ENCODE assay signal across 23 cellular contexts in the genomic region with DNA sequence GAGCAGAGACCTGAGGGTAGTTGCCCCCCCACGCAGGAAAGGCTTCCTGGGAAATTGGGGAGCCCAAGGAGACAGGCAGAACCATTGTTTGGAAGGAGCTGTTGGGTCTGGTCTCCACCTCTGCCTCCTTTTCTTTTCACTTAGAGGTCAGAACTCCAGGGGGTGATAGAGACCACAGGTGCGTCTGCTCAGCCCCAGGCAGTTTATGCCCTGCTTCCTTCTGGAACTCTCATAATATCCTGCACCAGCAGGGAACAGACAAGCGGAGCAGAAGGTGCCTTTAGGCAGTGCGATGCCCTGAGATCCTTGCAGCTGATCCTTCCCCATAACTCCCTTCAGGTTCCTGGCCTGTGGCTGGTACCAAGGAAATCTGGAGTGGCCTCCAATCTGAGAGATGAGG.
DNase-seq lines count a peak whose midpoint lies in the region; TF ChIP-seq lines count a peak whose summit lies in the region.
"Had no signal": no experiment of that assay in that cellular context is flagged by ENCODE, and none has a peak within 500 bp of the region (broad histone marks: within the 10 kb centered on the region; RNA-seq: fewer than 3 reads in every experiment).

No MANE protein-coding gene starts in this region.

- no peak overlapping the region for H3K27ac ChIP-seq in endodermal cell (ENCODE audit: low read depth, low read length)
- H3K27ac ChIP-seq: 22Rv1; BLaER1 treated with 17β-estradiol and CSF1 and Interleukin-3, amounts not matched to agents 10 nM and 100 nM; heart left ventricle; psoas muscle; transverse colon had no signal

- H3K4me1 ChIP-seq in endodermal cell (ENCODE audit: control insufficient read depth, insufficient read depth, low read length): no peaks in the 10 kb centered on the region
- H3K4me1 ChIP-seq: heart left ventricle, psoas muscle, transverse colon had no signal

- no peaks in the 10 kb centered on the region for H3K36me3 ChIP-seq in endodermal cell (ENCODE audit: control insufficient read depth, insufficient read depth, low read length)
- H3K36me3 ChIP-seq: BLaER1 treated with 17β-estradiol and CSF1 and Interleukin-3, amounts not matched to agents 10 nM and 100 nM; heart left ventricle; transverse colon had no signal

- TF ChIP-seq CTCF in endodermal cell (conservative IDR thresholded peaks at IDR 0.05): peak; percentile 55

- H3K9me3 Mint-ChIP-seq in endodermal cell: no peaks in the 10 kb centered on the region
- no peaks in the 10 kb centered on the region for H3K9me3 Mint-ChIP-seq in T-helper 2 cell treated with Interferon-gamma antibody and Interleukin-4, amounts not matched to agents 5 μg/mL and 100 μg/mL, for 36 hours
- H3K9me3 Mint-ChIP-seq: activated CD8-positive, alpha-beta T cell treated with anti-CD3 and anti-CD28 coated beads for 36 hours; activated naive CD4-positive, alpha-beta T cell treated with anti-CD3 and anti-CD28 coated beads for 36 hours; central memory CD8-positive, alpha-beta T cell had no signal

- H3K27ac Mint-ChIP-seq in endodermal cell: no peak overlapping the region
- no peak overlapping the region for H3K27ac Mint-ChIP-seq in T-helper 2 cell treated with Interferon-gamma antibody and Interleukin-4, amounts not matched to agents 5 μg/mL and 100 μg/mL, for 36 hours
- H3K27ac Mint-ChIP-seq: activated CD8-positive, alpha-beta T cell treated with anti-CD3 and anti-CD28 coated beads for 36 hours; activated naive CD4-positive, alpha-beta T cell treated with anti-CD3 and anti-CD28 coated beads for 36 hours; dendritic cell treated with granulocyte-macrophage colony-stimulating factor and Interleukin-4, amounts not matched to agents 40 ng/mL and 50 ng/mL, for 4 days had no signal

- no peak overlapping the region for H3K9ac ChIP-seq in endodermal cell (ENCODE audit: extremely low read depth, low read length, poor library complexity, severe bottlenecking)
- H3K9ac ChIP-seq: BLaER1 treated with 17β-estradiol and CSF1 and Interleukin-3, amounts not matched to agents 10 nM and 100 nM had no signal

- no peak overlapping the region for H3K4me3 ChIP-seq in endodermal cell (ENCODE audit: low read length)
- H3K4me3 ChIP-seq: BLaER1 treated with 17β-estradiol and CSF1 and Interleukin-3, amounts not matched to agents 10 nM and 100 nM; heart left ventricle; psoas muscle; transverse colon had no signal

- H3K27me3 Mint-ChIP-seq in endodermal cell (ENCODE audit: insufficient read depth): peaks cover 37% of the 10 kb centered on the region
- H3K27me3 Mint-ChIP-seq in T-helper 2 cell treated with Interferon-gamma antibody and Interleukin-4, amounts not matched to agents 5 μg/mL and 100 μg/mL, for 36 hours (ENCODE audit: low read depth): peaks cover 12% of the 10 kb centered on the region

- H3K27me3 ChIP-seq in endodermal cell (ENCODE audit: control insufficient read depth, insufficient read depth, low read length, poor library complexity, severe bottlenecking): no peaks in the 10 kb centered on the region
- H3K27me3 ChIP-seq: BLaER1 treated with 17β-estradiol and CSF1 and Interleukin-3, amounts not matched to agents 10 nM and 100 nM had no signal

- H3K9me3 ChIP-seq in endodermal cell (ENCODE audit: control insufficient read depth, low read length): no peaks in the 10 kb centered on the region
- H3K9me3 ChIP-seq: heart left ventricle, psoas muscle, transverse colon had no signal

- DNase-seq in NCI-H1417 (lab: John Stamatoyannopoulos, UW): peak in 2 of 3 experiments; percentile 40 to 67
- DNase-seq in NCI-H1417 treated with DMSO at 0.1 percent for 48 hours (lab: John Stamatoyannopoulos, UW): no peak
- DNase-seq in NCI-H146 treated with DMSO at 0.1 percent for 48 hours (lab: John Stamatoyannopoulos, UW; ENCODE audit: unreplicated experiment): peak; percentile 82
- DNase-seq in endodermal cell: no peak
- peak; percentile 22 for DNase-seq in putamen (ENCODE audit: low spot score)
- no peak for DNase-seq in MV-4-11 (lab: John Stamatoyannopoulos, UW)
- no peak for DNase-seq in T-helper 2 cell treated with Interferon-gamma antibody and Interleukin-4, amounts not matched to agents 5 μg/mL and 100 μg/mL, for 36 hours (ENCODE audit: low spot score)
- no peak for DNase-seq in SKM-1 treated with dmso at 0.1 percent for 144 hours (lab: John Stamatoyannopoulos, UW; ENCODE audit: unreplicated experiment)
- DNase-seq: activated CD4-positive, alpha-beta T cell treated with anti-CD3 and anti-CD28 coated beads for 1 hour; activated CD8-positive, alpha-beta T cell treated with anti-CD3 and anti-CD28 coated beads for 36 hours; activated naive CD4-positive, alpha-beta T cell treated with anti-CD3 and anti-CD28 coated beads for 36 hours; heart left ventricle; kidney; NCI-H1048; NCI-H2029; psoas muscle; stimulated activated CD4-positive, alpha-beta T cell treated with anti-CD3 and anti-CD28 coated beads, Interleukin-4, amount 100 ng/mL, for 1 hour; T-helper 2 cell; transverse colon had no signal

- H3K4me1 Mint-ChIP-seq in endodermal cell: peaks cover 25% of the 10 kb centered on the region
- no peaks in the 10 kb centered on the region for H3K4me1 Mint-ChIP-seq in T-helper 2 cell treated with Interferon-gamma antibody and Interleukin-4, amounts not matched to agents 5 μg/mL and 100 μg/mL, for 36 hours (ENCODE audit: low read depth)
- H3K4me1 Mint-ChIP-seq: central memory CD8-positive, alpha-beta T cell had no signal

- WGBS in endodermal cell (ENCODE audit: insufficient coverage in 1 of 2, insufficient read length in 1 of 2), 2 experiments: 67 to 100% methylated on average over 1 to 4 of the region's 4 CpGs

- H3K4me3 Mint-ChIP-seq in endodermal cell: no peak overlapping the region
- H3K4me3 Mint-ChIP-seq in T-helper 2 cell treated with Interferon-gamma antibody and Interleukin-4, amounts not matched to agents 5 μg/mL and 100 μg/mL, for 36 hours: no peak overlapping the region
- H3K4me3 Mint-ChIP-seq: activated CD8-positive, alpha-beta T cell treated with anti-CD3 and anti-CD28 coated beads for 36 hours; activated naive CD4-positive, alpha-beta T cell treated with anti-CD3 and anti-CD28 coated beads for 36 hours; central memory CD8-positive, alpha-beta T cell; dendritic cell treated with granulocyte-macrophage colony-stimulating factor and Interleukin-4, amounts not matched to agents 40 ng/mL and 50 ng/mL, for 4 days had no signal

- H3K36me3 Mint-ChIP-seq in endodermal cell (ENCODE audit: low read depth): no peaks in the 10 kb centered on the region
- H3K36me3 Mint-ChIP-seq in T-helper 2 cell treated with Interferon-gamma antibody and Interleukin-4, amounts not matched to agents 5 μg/mL and 100 μg/mL, for 36 hours (ENCODE audit: low read depth): no peaks in the 10 kb centered on the region

Comparison
In these comparisons a context has a peak if more than half of its experiments do, and no peak if none do; other contexts are left out.
1. DNase-seq: peak in NCI-H1417 (2 of 3), NCI-H146 treated with DMSO at 0.1 percent for 48 hours (single experiment) and putamen (single experiment); none in NCI-H1417 treated with DMSO at 0.1 percent for 48 hours (single experiment), endodermal cell (single experiment), MV-4-11 (single experiment), T-helper 2 cell treated with Interferon-gamma antibody and Interleukin-4, amounts not matched to agents 5 μg/mL and 100 μg/mL, for 36 hours (single experiment) and SKM-1 treated with dmso at 0.1 percent for 144 hours (single experiment).